Comparison of ENCODE assay signal across 8 cellular contexts in the genomic region with DNA sequence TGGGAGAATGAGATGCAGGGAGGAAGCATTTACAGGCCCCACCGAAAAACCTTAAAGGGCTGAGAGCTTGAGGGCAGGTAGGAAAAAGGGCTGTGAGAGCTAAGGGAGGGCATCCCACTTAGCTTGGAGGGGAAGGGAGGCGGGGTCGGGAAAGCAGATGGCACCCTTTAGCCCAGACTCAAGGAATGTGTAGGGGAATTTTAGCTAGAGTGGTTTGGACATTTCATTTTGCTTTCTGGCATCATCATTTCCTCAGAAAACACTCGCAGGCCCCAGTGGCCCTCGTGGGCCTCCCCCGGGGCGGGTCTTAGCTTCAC. TPM values are rescaled to one million over a fixed set of nuclear protein-coding genes. Genes with fewer than 3 reads are reported as not detected.
A peak's percentile ranks its signal among the peaks of the same experiment; 100 is the strongest.
DNase-seq lines count a peak whose midpoint lies in the region; ATAC-seq and TF ChIP-seq lines count a peak whose summit lies in the region.

No MANE protein-coding gene starts in this region.

- H4K20me1 ChIP-seq in neural cell (ENCODE audit: insufficient read depth) = no peaks in the 10 kb centered on the region

- no peaks in the 10 kb centered on the region for H3K9me3 Mint-ChIP-seq in CD14-positive monocyte

- peak overlapping the region; percentile 89 to 94 for H3K4me3 Mint-ChIP-seq in CD14-positive monocyte

- no peaks in the 10 kb centered on the region for H3K9me2 ChIP-seq in neural cell (ENCODE audit: insufficient read depth, low read length)

- H3K4me2 ChIP-seq in neural cell (ENCODE audit: low read length) = no peak overlapping the region

- TF ChIP-seq CTCF in CD14-positive monocyte (IDR thresholded peaks at IDR 0.05) (no peak), colonic mucosa (IDR thresholded peaks at IDR 0.05) (no peak), neural cell (IDR thresholded peaks at IDR 0.05; ENCODE audit: poor library complexity, severe bottlenecking) (no peak)

- H3K27me3 Mint-ChIP-seq in CD14-positive monocyte (ENCODE audit: low read depth in 3 of 3) = peaks cover 0 to 2% (median 0%) of the 10 kb centered on the region in 3 donors

- intact Hi-C loops in CD14-positive monocyte (cut with micrococcal nuclease) = loop anchor here in 1 of 2 donors (2.0 kb wide), 1 partner anchor 16 kb away; no protein-coding TSS in a partner anchor
- intact Hi-C loops in colonic mucosa (cut with DNase I) = loop anchor here (5.0 kb wide), 1 partner anchor 103 kb away; no protein-coding TSS in a partner anchor

- H3K4me1 Mint-ChIP-seq in CD14-positive monocyte = peaks cover 51% of the 10 kb centered on the region

- H3K9me3 ChIP-seq in colonic mucosa = no peaks in the 10 kb centered on the region
- no peaks in the 10 kb centered on the region for H3K9me3 ChIP-seq in neural cell (ENCODE audit: low read length)

- H3K36me3 ChIP-seq in colonic mucosa (no peaks in the 10 kb centered on the region), neural cell (ENCODE audit: insufficient read depth, low read length) (no peaks in the 10 kb centered on the region)

- no peak for TF ChIP-seq EP300 in neural cell (conservative IDR thresholded peaks at IDR 0.05; ENCODE audit: poor library complexity, severe bottlenecking)

- DNase-seq in CD14-positive monocyte (ENCODE audit: low spot score) (no peak), colonic mucosa (no peak), NCI-H510A (lab: John Stamatoyannopoulos, UW) (no peak), HCEC 1CT (no peak)
- no peak for DNase-seq in Jurkat, Clone E6-1 (ENCODE audit: low read depth, low spot score)
- no peak for DNase-seq in activated CD8-positive, alpha-beta memory T cell treated with anti-CD3 and anti-CD28 coated beads, Interleukin-2, amount 50 U/mL, for 48 hours

- peak overlapping the region; percentile 87 for H3K27ac ChIP-seq in colonic mucosa
- no peak overlapping the region for H3K27ac ChIP-seq in neural cell (ENCODE audit: low read length)

- no peak overlapping the region for H2AFZ ChIP-seq in neural cell (ENCODE audit: low read depth, low read length)

- TF ChIP-seq RAD21 in neural cell (conservative IDR thresholded peaks at IDR 0.05) = no peak

- peaks cover 4% of the 10 kb centered on the region for H3K79me2 ChIP-seq in neural cell (replicated peaks; ENCODE audit: insufficient read depth, low read length)

- H3K36me3 Mint-ChIP-seq in CD14-positive monocyte = peaks cover 5 to 6% of the 10 kb centered on the region in 2 donors

- H3F3A ChIP-seq in neural cell (ENCODE audit: insufficient read depth, low read length, poor library complexity, severe bottlenecking) = no peaks in the 10 kb centered on the region

- H3K4me3 ChIP-seq in Jurkat, Clone E6-1 (ENCODE audit: low read length) = peak overlapping the region; percentile 81
- H3K4me3 ChIP-seq in colonic mucosa (peak overlapping the region; percentile 63), neural cell (ENCODE audit: low read length) (peak overlapping the region; percentile 91)

- ATAC-seq in HG02938 (IDR thresholded peaks at IDR 0.05; ENCODE audit: unreplicated experiment) = no peak

- peaks cover 23% of the 10 kb centered on the region for H3K4me1 ChIP-seq in colonic mucosa

- no peaks in the 10 kb centered on the region for H3K27me3 ChIP-seq in colonic mucosa
- H3K27me3 ChIP-seq in neural cell (ENCODE audit: insufficient read depth, low read depth, low read length) = no peaks in the 10 kb centered on the region

- H3K27ac Mint-ChIP-seq in CD14-positive monocyte = peak overlapping the region; percentile 95 to 99 (median 98)

- H3K9ac ChIP-seq in colonic mucosa (ENCODE audit: low read depth in 2 of 2, low read length in 2 of 2) = peak overlapping the region; percentile 91 to 95
- H3K9ac ChIP-seq in neural cell (ENCODE audit: low read length) = no peak overlapping the region

TF ChIP-seq in neural cell, 6 proteins besides CTCF, POLR2A, EP300 and RAD21:
- TF ChIP-seq SMC3 (conservative IDR thresholded peaks at IDR 0.05; ENCODE audit: poor library complexity) = no peak
- TF ChIP-seq, protein P1, sequence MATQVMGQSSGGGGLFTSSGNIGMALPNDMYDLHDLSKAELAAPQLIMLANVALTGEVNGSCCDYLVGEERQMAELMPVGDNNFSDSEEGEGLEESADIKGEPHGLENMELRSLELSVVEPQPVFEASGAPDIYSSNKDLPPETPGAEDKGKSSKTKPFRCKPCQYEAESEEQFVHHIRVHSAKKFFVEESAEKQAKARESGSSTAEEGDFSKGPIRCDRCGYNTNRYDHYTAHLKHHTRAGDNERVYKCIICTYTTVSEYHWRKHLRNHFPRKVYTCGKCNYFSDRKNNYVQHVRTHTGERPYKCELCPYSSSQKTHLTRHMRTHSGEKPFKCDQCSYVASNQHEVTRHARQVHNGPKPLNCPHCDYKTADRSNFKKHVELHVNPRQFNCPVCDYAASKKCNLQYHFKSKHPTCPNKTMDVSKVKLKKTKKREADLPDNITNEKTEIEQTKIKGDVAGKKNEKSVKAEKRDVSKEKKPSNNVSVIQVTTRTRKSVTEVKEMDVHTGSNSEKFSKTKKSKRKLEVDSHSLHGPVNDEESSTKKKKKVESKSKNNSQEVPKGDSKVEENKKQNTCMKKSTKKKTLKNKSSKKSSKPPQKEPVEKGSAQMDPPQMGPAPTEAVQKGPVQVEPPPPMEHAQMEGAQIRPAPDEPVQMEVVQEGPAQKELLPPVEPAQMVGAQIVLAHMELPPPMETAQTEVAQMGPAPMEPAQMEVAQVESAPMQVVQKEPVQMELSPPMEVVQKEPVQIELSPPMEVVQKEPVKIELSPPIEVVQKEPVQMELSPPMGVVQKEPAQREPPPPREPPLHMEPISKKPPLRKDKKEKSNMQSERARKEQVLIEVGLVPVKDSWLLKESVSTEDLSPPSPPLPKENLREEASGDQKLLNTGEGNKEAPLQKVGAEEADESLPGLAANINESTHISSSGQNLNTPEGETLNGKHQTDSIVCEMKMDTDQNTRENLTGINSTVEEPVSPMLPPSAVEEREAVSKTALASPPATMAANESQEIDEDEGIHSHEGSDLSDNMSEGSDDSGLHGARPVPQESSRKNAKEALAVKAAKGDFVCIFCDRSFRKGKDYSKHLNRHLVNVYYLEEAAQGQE (IDR thresholded peaks at IDR 0.05; ENCODE audit: borderline replicate concordance) = no peak
- TF ChIP-seq MXI1 (conservative IDR thresholded peaks at IDR 0.05; ENCODE audit: poor library complexity, severe bottlenecking) = no peak
- no peak for TF ChIP-seq POLR2AphosphoS5 (IDR thresholded peaks at IDR 0.05)
- no peak for TF ChIP-seq EZH2 (IDR thresholded peaks at IDR 0.05; ENCODE audit: borderline replicate concordance, insufficient read depth, low read length, poor library complexity, severe bottlenecking)
- TF ChIP-seq TAF1 (IDR thresholded peaks at IDR 0.05; ENCODE audit: low read depth) = no peak

RNA-seq across cellular contexts. Expression of gene STIM1, which starts 0.8 kb away (rescaled TPM):
- polyA plus RNA-seq in CD14-positive monocyte = 10 to 100 TPM; 14.0 to 21.0 TPM
- polyA plus RNA-seq in Jurkat, Clone E6-1 (2012; ENCODE audit: insufficient read depth, insufficient read length) = 53.5 TPM
- total RNA-seq in colonic mucosa = 10 to 100 TPM; 39.1 to 56.8 TPM
- 14.5 and 16.4 TPM in 2 replicates for polyA plus RNA-seq in neural cell
- polyA minus RNA-seq in neural cell = 21.2 and 22.3 TPM in 2 replicates

RNA-seq across cellular contexts. Expression of gene RHOG, which starts 13.9 kb away (rescaled TPM):
- 100 to 1,000 TPM; 315 to 458 TPM for polyA plus RNA-seq in CD14-positive monocyte
- polyA plus RNA-seq in Jurkat, Clone E6-1 (2012; ENCODE audit: insufficient read depth, insufficient read length) = 151 TPM
- 10 to 100 TPM; 59.8 to 63.3 TPM for total RNA-seq in colonic mucosa
- polyA plus RNA-seq in neural cell = not detected in 2 replicates
- 0.81 and 1.2 TPM in 2 replicates for polyA minus RNA-seq in neural cell

RNA-seq across cellular contexts. Expression of gene PGAP2, which starts 46.3 kb away (rescaled TPM):
- polyA plus RNA-seq in CD14-positive monocyte = 1 to 10 TPM; 5.8 to 6.8 TPM
- polyA plus RNA-seq in Jurkat, Clone E6-1 (2012; ENCODE audit: insufficient read depth, insufficient read length) = 51.2 TPM
- 10 to 100 TPM; 21.6 to 29.6 TPM for total RNA-seq in colonic mucosa
- 30.1 and 32.0 TPM in 2 replicates for polyA plus RNA-seq in neural cell
- polyA minus RNA-seq in neural cell = 7.9 and 12.7 TPM in 2 replicates

RNA-seq across cellular contexts. Expression of gene NUP98, which starts 57.3 kb away (rescaled TPM):
- polyA plus RNA-seq in CD14-positive monocyte (10 to 100 TPM; 19.6 to 28.5 TPM), neural cell (28.9 and 45.5 TPM in 2 replicates)
- 66.3 TPM for polyA plus RNA-seq in Jurkat, Clone E6-1 (2012; ENCODE audit: insufficient read depth, insufficient read length)
- 10 to 100 TPM; 59.2 to 76.7 TPM for total RNA-seq in colonic mucosa
- polyA minus RNA-seq in neural cell = 105 and 118 TPM in 2 replicates

Comparison
In these comparisons a context has a peak if more than half of its experiments do, and no peak if none do; other contexts are left out.
1. RNA of gene RHOG, which starts 13.9 kb away (polyA plus RNA-seq): 315 to 458 TPM in CD14-positive monocyte; not detected in neural cell; every median in the first group is over 100 times any median in the second.
2. Peak in every context shown above with its lines, with median percentiles within 50 percentile points of each other: H3K4me3 ChIP-seq.